In genomic region chr7:127678947-127679346, GRCh38 we compare ENCODE assay signal across 11 cellular contexts. TPM values are rescaled to one million over a fixed set of nuclear protein-coding genes. Genes with fewer than 3 reads are reported as not detected.
A peak's percentile ranks its signal among the peaks of the same experiment; 100 is the strongest.
DNase-seq lines count a peak whose midpoint lies in the region; ATAC-seq and TF ChIP-seq lines count a peak whose summit lies in the region.
"Had no signal": no experiment of that assay in that cellular context is flagged by ENCODE, and none has a peak within 500 bp of the region (broad histone marks: within the 10 kb centered on the region; RNA-seq: fewer than 3 reads in every experiment).

No MANE protein-coding gene starts in this region.

- H3K4me1 ChIP-seq in prostate gland (replicated peaks), result no peaks in the 10 kb centered on the region
- H3K4me1 ChIP-seq: colonic mucosa had no signal

- H3K4me3 Mint-ChIP-seq in chondrocyte (ENCODE audit: unreplicated experiment), result no peak overlapping the region

- no peak overlapping the region for H3K4me3 ChIP-seq in prostate gland
- H3K4me3 ChIP-seq: colonic mucosa had no signal

- peaks cover 2% of the 10 kb centered on the region for H3K9me3 Mint-ChIP-seq in chondrocyte (ENCODE audit: low read depth)

- no peak for TF ChIP-seq POLR2A in prostate gland (IDR thresholded peaks at IDR 0.05)

- no peaks in the 10 kb centered on the region for H3K27me3 ChIP-seq in prostate gland (replicated peaks; ENCODE audit: insufficient read depth)
- H3K27me3 ChIP-seq: colonic mucosa had no signal

- TF ChIP-seq CTCF in GM13976 (IDR thresholded peaks at IDR 0.05; ENCODE audit: borderline replicate concordance, control extremely low read depth, extremely low read depth, insufficient read depth, missing control alignments) (no peak), chondrocyte (IDR thresholded peaks at IDR 0.05) (no peak), prostate gland (IDR thresholded peaks at IDR 0.05) (no peak)

- peaks cover 45% of the 10 kb centered on the region for H3K4me1 Mint-ChIP-seq in chondrocyte (ENCODE audit: low read depth)

- no peaks in the 10 kb centered on the region for H3K36me3 ChIP-seq in prostate gland
- H3K36me3 ChIP-seq: colonic mucosa had no signal

- in situ Hi-C loops in GM13976 (cut with MboI; ENCODE audit: low sequenced_read_pairs, unreplicated experiment), result no loop called here

- ATAC-seq in GM21360 (IDR thresholded peaks at IDR 0.05; ENCODE audit: unreplicated experiment) (peak; percentile 72), HG03175 (IDR thresholded peaks at IDR 0.05; ENCODE audit: unreplicated experiment) (peak; percentile 61)

- H3K36me3 Mint-ChIP-seq in chondrocyte (ENCODE audit: low read depth), result peaks cover 5% of the 10 kb centered on the region

- 94% methylated on average over 3 of the region's 3 CpGs for WGBS in prostate gland

- no peaks in the 10 kb centered on the region for H3K27me3 Mint-ChIP-seq in chondrocyte (ENCODE audit: low read depth)

- DNase-seq in GM13976 (ENCODE audit: low spot score) (peak; percentile 57), chondrocyte (ENCODE audit: low spot score) (no peak), prostate gland (ENCODE audit: low spot score) (no peak), OCI-M2 (lab: John Stamatoyannopoulos, UW; ENCODE audit: unreplicated experiment) (no peak), GM19240 (ENCODE audit: insufficient read length, low spot score) (no peak), NCI-H2227 treated with DMSO at 0.1 percent for 48 hours (lab: John Stamatoyannopoulos, UW) (no peak)
- DNase-seq: colonic mucosa, NCI-H1092 had no signal

- no peak overlapping the region for H3K27ac ChIP-seq in prostate gland
- H3K27ac ChIP-seq: colonic mucosa, VCaP had no signal

- H3K27ac Mint-ChIP-seq in chondrocyte (ENCODE audit: unreplicated experiment), result peak overlapping the region; percentile 83

- H3K9me3 ChIP-seq in prostate gland, result no peaks in the 10 kb centered on the region
- H3K9me3 ChIP-seq: colonic mucosa had no signal

- intact Hi-C loops in prostate gland (cut with DNase I), result no loop called here

RNA-seq across cellular contexts. Expression of gene SND1, which starts 27.0 kb away (rescaled TPM):
- 229 to 285 TPM (median 239 TPM) in 3 replicates for total RNA-seq in chondrocyte
- 100 to 1,000 TPM; 175 to 190 TPM for total RNA-seq in prostate gland
